In genomic region chr5:36953043-36953442, GRCh38 we compare ENCODE assay signal across 10 cellular contexts.
"Had no signal": no experiment of that assay in that cellular context is flagged by ENCODE, and none has a peak within 500 bp of the region (broad histone marks: within the 10 kb centered on the region; RNA-seq: fewer than 3 reads in every experiment).

No MANE protein-coding gene starts in this region.

- H3K27ac ChIP-seq: GM23248, HL-60, KMS-11 had no signal

- ATAC-seq: HepG2 had no signal

- DNase-seq: GM23248, GOT3, H9, HCEC 1CT, HFFc6, KBM-7 had no signal

- H3K4me3 ChIP-seq: GM23248 had no signal

- H3K9me3 Mint-ChIP-seq: H9, HFFc6, IgD-negative memory B cell had no signal

- H3K27me3 Mint-ChIP-seq: IgD-negative memory B cell had no signal

- H3K27ac Mint-ChIP-seq: H9, HFFc6, IgD-negative memory B cell had no signal

- FAIRE-seq: HepG2 had no signal

- H3K4me3 Mint-ChIP-seq: H9, HFFc6, IgD-negative memory B cell had no signal
